ENCODE assay signal across 1 cellular context in genomic region chr16:66434619-66435430, GRCh38.
TF ChIP-seq lines count a peak whose summit lies in the region.

No MANE protein-coding gene starts in this region.

TF ChIP-seq in HepG2, 621 proteins besides CTCF, POLR2A, EP300 and RAD21 (continued from another document and continues in another):
- TF ChIP-seq ZNF550 (CRISPR knock-in tag; IDR thresholded peaks at IDR 0.05; ENCODE audit: borderline replicate concordance) (0 out of 2 replicates have a peak, but pooled peaks have one; percentile 39), ZNF34 (CRISPR knock-in tag; IDR thresholded peaks at IDR 0.05; ENCODE audit: borderline replicate concordance) (0 out of 2 replicates have a peak, but pooled peaks have one; percentile 11), CCDC6 (CRISPR knock-in tag; IDR thresholded peaks at IDR 0.05) (peak; percentile 58; the same call in 1 of the 2 replicates), ZNF646 (CRISPR knock-in tag; IDR thresholded peaks at IDR 0.05) (no peak), STAT5B (CRISPR knock-in tag; IDR thresholded peaks at IDR 0.05) (no peak), ZNF547 (CRISPR knock-in tag; IDR thresholded peaks at IDR 0.05) (no peak), MTA1 (CRISPR knock-in tag; IDR thresholded peaks at IDR 0.05; ENCODE audit: borderline replicate concordance) (no peak), ZNF564 (CRISPR knock-in tag; IDR thresholded peaks at IDR 0.05) (peak; percentile 40; the same call in 1 of the 2 replicates), MIER2 (CRISPR knock-in tag; IDR thresholded peaks at IDR 0.05) (no peak), ZSCAN25 (CRISPR knock-in tag; IDR thresholded peaks at IDR 0.05) (peak; percentile 46; the same call in 1 of the 2 replicates), SKIL (CRISPR knock-in tag; IDR thresholded peaks at IDR 0.05; ENCODE audit: borderline replicate concordance) (no peak; the same call in 1 of the 2 replicates), AHDC1 (CRISPR knock-in tag; IDR thresholded peaks at IDR 0.05; ENCODE audit: borderline replicate concordance) (no peak), ZNF138 (CRISPR knock-in tag; IDR thresholded peaks at IDR 0.05; ENCODE audit: low read depth) (no peak), ZNF235 (CRISPR knock-in tag; IDR thresholded peaks at IDR 0.05; ENCODE audit: borderline replicate concordance) (no peak), ZNF275 (CRISPR knock-in tag; IDR thresholded peaks at IDR 0.05; ENCODE audit: borderline replicate concordance) (no peak), HOMEZ (CRISPR knock-in tag; IDR thresholded peaks at IDR 0.05; ENCODE audit: low read depth) (peak; percentile 45), HMG20A (CRISPR knock-in tag; IDR thresholded peaks at IDR 0.05; ENCODE audit: borderline replicate concordance) (peak; percentile 49; the same call in 1 of the 2 replicates), KDM6A (CRISPR knock-in tag; IDR thresholded peaks at IDR 0.05; ENCODE audit: low read depth) (peak; percentile 62; the same call in 1 of the 2 replicates), ZNF292 (CRISPR knock-in tag; IDR thresholded peaks at IDR 0.05; ENCODE audit: borderline replicate concordance, low read depth) (peak; percentile 15; the same call in 1 of the 2 replicates), PPARG (CRISPR knock-in tag; conservative IDR thresholded peaks at IDR 0.05) (no peak; the same call in 1 of the 2 replicates), ZFP90 (CRISPR knock-in tag; IDR thresholded peaks at IDR 0.05; ENCODE audit: borderline replicate concordance) (no peak), NR3C1 (CRISPR knock-in tag; IDR thresholded peaks at IDR 0.05) (no peak), RORA (CRISPR knock-in tag; IDR thresholded peaks at IDR 0.05) (no peak)
- TF ChIP-seq, protein P1, sequence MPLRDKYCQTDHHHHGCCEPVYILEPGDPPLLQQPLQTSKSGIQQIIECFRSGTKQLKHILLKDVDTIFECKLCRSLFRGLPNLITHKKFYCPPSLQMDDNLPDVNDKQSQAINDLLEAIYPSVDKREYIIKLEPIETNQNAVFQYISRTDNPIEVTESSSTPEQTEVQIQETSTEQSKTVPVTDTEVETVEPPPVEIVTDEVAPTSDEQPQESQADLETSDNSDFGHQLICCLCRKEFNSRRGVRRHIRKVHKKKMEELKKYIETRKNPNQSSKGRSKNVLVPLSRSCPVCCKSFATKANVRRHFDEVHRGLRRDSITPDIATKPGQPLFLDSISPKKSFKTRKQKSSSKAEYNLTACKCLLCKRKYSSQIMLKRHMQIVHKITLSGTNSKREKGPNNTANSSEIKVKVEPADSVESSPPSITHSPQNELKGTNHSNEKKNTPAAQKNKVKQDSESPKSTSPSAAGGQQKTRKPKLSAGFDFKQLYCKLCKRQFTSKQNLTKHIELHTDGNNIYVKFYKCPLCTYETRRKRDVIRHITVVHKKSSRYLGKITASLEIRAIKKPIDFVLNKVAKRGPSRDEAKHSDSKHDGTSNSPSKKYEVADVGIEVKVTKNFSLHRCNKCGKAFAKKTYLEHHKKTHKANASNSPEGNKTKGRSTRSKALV (CRISPR knock-in tag; IDR thresholded peaks at IDR 0.05) = no peak
- TF ChIP-seq, protein P2, sequence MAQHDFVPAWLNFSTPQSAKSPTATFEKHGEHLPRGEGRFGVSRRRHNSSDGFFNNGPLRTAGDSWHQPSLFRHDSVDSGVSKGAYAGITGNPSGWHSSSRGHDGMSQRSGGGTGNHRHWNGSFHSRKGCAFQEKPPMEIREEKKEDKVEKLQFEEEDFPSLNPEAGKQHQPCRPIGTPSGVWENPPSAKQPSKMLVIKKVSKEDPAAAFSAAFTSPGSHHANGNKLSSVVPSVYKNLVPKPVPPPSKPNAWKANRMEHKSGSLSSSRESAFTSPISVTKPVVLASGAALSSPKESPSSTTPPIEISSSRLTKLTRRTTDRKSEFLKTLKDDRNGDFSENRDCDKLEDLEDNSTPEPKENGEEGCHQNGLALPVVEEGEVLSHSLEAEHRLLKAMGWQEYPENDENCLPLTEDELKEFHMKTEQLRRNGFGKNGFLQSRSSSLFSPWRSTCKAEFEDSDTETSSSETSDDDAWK (CRISPR knock-in tag; IDR thresholded peaks at IDR 0.05) = no peak
- TF ChIP-seq, protein P3, sequence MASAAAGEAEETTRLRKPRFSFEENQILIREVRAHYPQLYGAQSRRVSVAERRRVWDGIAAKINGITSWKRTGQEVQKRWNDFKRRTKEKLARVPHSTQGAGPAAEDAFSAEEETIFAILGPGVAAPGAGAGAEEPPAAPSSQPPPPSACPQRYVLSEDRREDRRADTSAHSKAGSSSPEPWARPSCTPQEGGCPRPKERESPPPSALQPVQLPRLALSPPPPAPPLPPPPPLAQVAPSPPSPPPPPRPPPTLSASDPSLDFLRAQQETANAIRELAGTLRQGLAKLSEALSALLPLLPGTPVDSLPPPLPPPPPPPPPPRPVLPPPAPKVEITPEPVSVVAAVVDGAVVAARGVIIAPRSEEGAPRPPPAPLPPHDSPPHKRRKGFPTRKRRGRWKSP (CRISPR knock-in tag; IDR thresholded peaks at IDR 0.05) = no peak; the same call in 1 of the 2 replicates
- TF ChIP-seq, protein P4, sequence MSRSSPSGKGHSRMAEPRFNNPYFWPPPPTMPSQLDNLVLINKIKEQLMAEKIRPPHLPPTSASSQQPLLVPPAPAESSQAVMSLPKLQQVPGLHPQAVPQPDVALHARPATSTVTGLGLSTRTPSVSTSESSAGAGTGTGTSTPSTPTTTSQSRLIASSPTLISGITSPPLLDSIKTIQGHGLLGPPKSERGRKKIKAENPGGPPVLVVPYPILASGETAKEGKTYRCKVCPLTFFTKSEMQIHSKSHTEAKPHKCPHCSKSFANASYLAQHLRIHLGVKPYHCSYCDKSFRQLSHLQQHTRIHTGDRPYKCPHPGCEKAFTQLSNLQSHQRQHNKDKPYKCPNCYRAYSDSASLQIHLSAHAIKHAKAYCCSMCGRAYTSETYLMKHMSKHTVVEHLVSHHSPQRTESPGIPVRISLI (CRISPR knock-in tag; IDR thresholded peaks at IDR 0.05; ENCODE audit: borderline replicate concordance) = no peak
